ENCODE assay signal across 8 cellular contexts in genomic region chr11:9577551-9577950, GRCh38. TPM values are rescaled to one million over a fixed set of nuclear protein-coding genes. Genes with fewer than 3 reads are reported as not detected.
DNase-seq lines count a peak whose midpoint lies in the region; ATAC-seq, FAIRE-seq and TF ChIP-seq lines count a peak whose summit lies in the region.

No MANE protein-coding gene starts in this region.

- WGBS in esophagus muscularis mucosa: 35% methylated on average over 7 of the region's 7 CpGs
- WGBS in sigmoid colon, 2 donors: 54 to 58% methylated on average over 7 of the region's 7 CpGs

- H3K4me3 ChIP-seq in RWPE2 (ENCODE audit: severe bottlenecking) (no peak overlapping the region), esophagus muscularis mucosa (peak overlapping the region; percentile 78 to 84 (median 81)), sigmoid colon (peak overlapping the region; percentile 7 to 87 (median 86))

- ATAC-seq in RWPE2 (ENCODE audit: low read depth): no peak
- no peak for ATAC-seq in GM21381 (IDR thresholded peaks at IDR 0.05; ENCODE audit: unreplicated experiment)
- ATAC-seq in GM18520 (IDR thresholded peaks at IDR 0.05; ENCODE audit: unreplicated experiment): no peak

- peak overlapping the region; percentile 85 for H3K27ac ChIP-seq in RWPE2 (ENCODE audit: poor library complexity, severe bottlenecking)
- H3K27ac ChIP-seq in esophagus muscularis mucosa (replicated peaks in 1 of 4): peak overlapping the region; percentile 35 to 97 (median 91)
- peak overlapping the region; percentile 95 to 99 (median 97) for H3K27ac ChIP-seq in sigmoid colon

- H3K4me1 ChIP-seq in RWPE2 (ENCODE audit: insufficient read depth, poor library complexity, severe bottlenecking): peaks cover 25% of the 10 kb centered on the region
- peaks cover 0 to 23% (median 17%) of the 10 kb centered on the region in 4 donors for H3K4me1 ChIP-seq in esophagus muscularis mucosa
- peaks cover 0 to 29% (median 17%) of the 10 kb centered on the region in 4 donors for H3K4me1 ChIP-seq in sigmoid colon

- TF ChIP-seq EP300 in esophagus muscularis mucosa (IDR thresholded peaks at IDR 0.05) (no peak), sigmoid colon (IDR thresholded peaks at IDR 0.05) (no peak)

- FAIRE-seq in GM12892 (lab: Jason Lieb, UNC): peak; percentile 90

- H3K36me3 ChIP-seq in RWPE2 (ENCODE audit: low read depth) (peaks cover 81% of the 10 kb centered on the region), esophagus muscularis mucosa (peaks cover 0 to 23% (median 20%) of the 10 kb centered on the region in 4 donors), sigmoid colon (peaks cover 4 to 15% (median 12%) of the 10 kb centered on the region in 4 donors)

- H3K9me3 ChIP-seq in RWPE2 (ENCODE audit: severe bottlenecking) (no peaks in the 10 kb centered on the region), esophagus muscularis mucosa (no peaks in the 10 kb centered on the region), sigmoid colon (no peaks in the 10 kb centered on the region)

- DNase-seq in GM12892 (ENCODE audit: insufficient read length) (no peak), RWPE2 (ENCODE audit: low spot score) (no peak), esophagus muscularis mucosa (ENCODE audit: extremely low spot score) (no peak), sigmoid colon (no peak), DMS79 treated with DMSO at 0.1 percent for 48 hours (lab: John Stamatoyannopoulos, UW) (no peak), NCI-H1417 treated with DMSO at 0.1 percent for 48 hours (lab: John Stamatoyannopoulos, UW) (no peak)

- no peaks in the 10 kb centered on the region for H3K27me3 ChIP-seq in RWPE2 (ENCODE audit: insufficient read depth, poor library complexity, severe bottlenecking)
- H3K27me3 ChIP-seq in esophagus muscularis mucosa: no peaks in the 10 kb centered on the region
- H3K27me3 ChIP-seq in sigmoid colon: no peaks in the 10 kb centered on the region

- TF ChIP-seq CTCF in RWPE2 (IDR thresholded peaks at IDR 0.05; ENCODE audit: poor library complexity, severe bottlenecking) (no peak), esophagus muscularis mucosa (IDR thresholded peaks at IDR 0.05) (no peak), sigmoid colon (IDR thresholded peaks at IDR 0.05) (no peak)

- intact Hi-C loops in esophagus muscularis mucosa (cut with DNase I): loop anchor here (5.0 kb wide), 1 partner anchor 35 kb away; no protein-coding TSS in a partner anchor
- intact Hi-C loops in sigmoid colon (cut with DNase I): loop anchor here (2.0 kb wide), 1 partner anchor 35 kb away; no protein-coding TSS in a partner anchor

- TF ChIP-seq POLR2A in GM12892 (IDR thresholded peaks at IDR 0.05; ENCODE audit: low read depth, low read length) (no peak), esophagus muscularis mucosa (IDR thresholded peaks at IDR 0.05; ENCODE audit: low read depth) (no peak), sigmoid colon (IDR thresholded peaks at IDR 0.05) (no peak)

RNA-seq across cellular contexts. Expression of gene WEE1, which starts 4.1 kb away (rescaled TPM):
- polyA plus RNA-seq in GM12892 (2012; ENCODE audit: missing spikeins): 38.4 TPM
- total RNA-seq in esophagus muscularis mucosa: 10 to 100 TPM; 34.5 to 55.6 (median 41.6) TPM
- total RNA-seq in sigmoid colon: 10 to 100 TPM; 32.4 to 38.8 (median 35.0) TPM
- 10 to 100 TPM in 2 of 3 donors, 1 to 10 TPM in 1; 8.4 to 11.1 (median 10.0) TPM for polyA plus RNA-seq in sigmoid colon
